Comparison of ENCODE assay signal across 9 cellular contexts in genomic region chr2:70790079-70790963, GRCh38. TPM values are rescaled to one million over a fixed set of nuclear protein-coding genes. Genes with fewer than 3 reads are reported as not detected.
DNase-seq lines count a peak whose midpoint lies in the region; ATAC-seq, FAIRE-seq and TF ChIP-seq lines count a peak whose summit lies in the region.
"Had no signal": no experiment of that assay in that cellular context is flagged by ENCODE, and none has a peak within 500 bp of the region (broad histone marks: within the 10 kb centered on the region; RNA-seq: fewer than 3 reads in every experiment).

A gene with protein sequence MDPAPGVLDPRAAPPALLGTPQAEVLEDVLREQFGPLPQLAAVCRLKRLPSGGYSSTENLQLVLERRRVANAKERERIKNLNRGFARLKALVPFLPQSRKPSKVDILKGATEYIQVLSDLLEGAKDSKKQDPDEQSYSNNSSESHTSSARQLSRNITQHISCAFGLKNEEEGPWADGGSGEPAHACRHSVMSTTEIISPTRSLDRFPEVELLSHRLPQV (minus strand): TSS chr2:70790643. CDS start chr2:70790638, 5 bp downstream.

- TF ChIP-seq RAD21 in HepG2 (CRISPR knock-in tag; IDR thresholded peaks at IDR 0.05): no peak

- 85% methylated on average over 38 of the region's 78 CpGs for WGBS in HepG2 (ENCODE audit: low lambda C conversion rate)

- FAIRE-seq in HepG2 (lab: Jason Lieb, UNC): no peak

- CTCF ChIA-PET in HepG2 (lab: Yijun Ruan, JAX; ENCODE audit: low intra/inter-chr PET ratio, low total read pairs): interaction anchor here (1.1 to 3.0 kb wide), 6 partner anchors 72 to 157 kb away, joined by 4 to 37 read pairs (median 20); no protein-coding TSS in a partner anchor

- TF ChIP-seq CTCF in ascending aorta (IDR thresholded peaks at IDR 0.05) (no peak), HepG2 (CRISPR knock-in tag; IDR thresholded peaks at IDR 0.05) (no peak)

- no peak for TF ChIP-seq POLR2A in HepG2 (IDR thresholded peaks at IDR 0.05; ENCODE audit: insufficient read depth in 1 of 2, low read depth in 2 of 2, low read length in 2 of 2)

- no peak within 1 kb of the TSS for H3K27ac ChIP-seq in ascending aorta
- no peak within 1 kb of the TSS for H3K27ac ChIP-seq in HepG2 (ENCODE audit: extremely low read length, insufficient read depth, low read length)
- no peak within 1 kb of the TSS for H3K27ac ChIP-seq in subcutaneous abdominal adipose tissue (ENCODE audit: low read depth, low read length)

- intact Hi-C loops in ascending aorta (cut with DNase I) (no loop called here), HepG2 (cut with micrococcal nuclease; ENCODE audit: unreplicated experiment) (no loop called here)

- H3K9me3 ChIP-seq in ascending aorta (no peaks in the 10 kb centered on the region), HepG2 (ENCODE audit: low read length) (no peaks in the 10 kb centered on the region), subcutaneous abdominal adipose tissue (ENCODE audit: control insufficient read depth in 5 of 5, low read length in 5 of 5) (no peaks in the 10 kb centered on the region)
- H3K9me3 ChIP-seq: Caco-2 had no signal

- H3K4me3 ChIP-seq in ascending aorta: peak within 1 kb of the TSS; percentile 34 to 49
- H3K4me3 ChIP-seq in HepG2 (replicated peaks in 1 of 3; ENCODE audit: insufficient read depth in 1 of 3, low read depth in 2 of 3, low read length in 3 of 3): no peak within 1 kb of the TSS
- peak within 1 kb of the TSS; percentile 39 to 61 (median 51) for H3K4me3 ChIP-seq in subcutaneous abdominal adipose tissue (ENCODE audit: low read depth in 1 of 5, low read length in 5 of 5)

- BruUV-seq in HepG2 (replicated peaks; lab: Mats Ljungman, UMichigan): no TSS peak

- H3K9me3 Mint-ChIP-seq in activated T-cell treated with anti-CD3 and anti-CD28 coated beads, Interleukin-2, amount 50 U/mL, for 4 hours: no peaks in the 10 kb centered on the region

- no peaks in the 10 kb centered on the region for H3K36me3 Mint-ChIP-seq in activated T-cell treated with anti-CD3 and anti-CD28 coated beads, Interleukin-2, amount 50 U/mL, for 4 hours (ENCODE audit: insufficient read depth)

- in situ Hi-C loops in HepG2 (cut with HindIII; ENCODE audit: extremely low pct_ligation_motif_present, low pct_unique_long_range_greater_than_20kb): loop anchor here (5.0 kb wide), 2 partner anchors 72 to 157 kb away; no protein-coding TSS in a partner anchor

- H3K36me3 ChIP-seq in ascending aorta (no peaks in the 10 kb centered on the region), HepG2 (replicated peaks in 1 of 2; ENCODE audit: control insufficient read depth in 1 of 2, insufficient read depth in 2 of 2, low read length in 2 of 2) (no peaks in the 10 kb centered on the region), subcutaneous abdominal adipose tissue (ENCODE audit: control insufficient read depth in 5 of 5, insufficient read depth in 5 of 5, low read length in 5 of 5) (no peaks in the 10 kb centered on the region)

- peaks cover 12% of the 10 kb centered on the region for H3K4me1 Mint-ChIP-seq in activated T-cell treated with anti-CD3 and anti-CD28 coated beads, Interleukin-2, amount 50 U/mL, for 4 hours (ENCODE audit: low read depth)

- POLR2A ChIA-PET in HepG2 (lab: Yijun Ruan, JAX): no interaction called here

- no peaks in the 10 kb centered on the region for H4K20me1 ChIP-seq in HepG2 (ENCODE audit: insufficient read depth, low read length)

- DNase-seq in activated T-cell treated with anti-CD3 and anti-CD28 coated beads, Interleukin-2, amount 50 U/mL, for 4 hours: no peak
- DNase-seq in activated T-cell treated with anti-CD3 and anti-CD28 coated beads for 4 hours: no peak
- DNase-seq in ascending aorta (ENCODE audit: low spot score in 2 of 2): no peak
- no peak for DNase-seq in HepG2 (ENCODE audit: low spot score)
- no peak for DNase-seq in MV-4-11 (lab: John Stamatoyannopoulos, UW)

- peak; percentile 8 to 21 for ATAC-seq in activated T-cell treated with anti-CD3 and anti-CD28 coated beads, Interleukin-2, amount 50 U/mL, for 4 hours
- peak; percentile 20; the same call in 2 of the 3 replicates for ATAC-seq in HepG2
- no peak for ATAC-seq in HG03095 (IDR thresholded peaks at IDR 0.05; ENCODE audit: unreplicated experiment)
- ATAC-seq in GM18519 (IDR thresholded peaks at IDR 0.05; ENCODE audit: low FRiP score, unreplicated experiment): no peak

- H3K27me3 ChIP-seq in ascending aorta (no peaks in the 10 kb centered on the region), HepG2 (ENCODE audit: control insufficient read depth in 1 of 2, insufficient read depth in 2 of 2, low read length in 2 of 2) (peaks cover 0 to 5% of the 10 kb centered on the region in 2 experiments; a peak in 1 of 5 replicates), subcutaneous abdominal adipose tissue (ENCODE audit: control insufficient read depth in 5 of 5, insufficient read depth in 4 of 5, low read length in 5 of 5) (peaks cover 7 to 38% (median 25%) of the 10 kb centered on the region in 5 donors)

- H3K9ac ChIP-seq in HepG2 (ENCODE audit: insufficient read depth, low read depth, low read length) (no peak within 1 kb of the TSS), subcutaneous abdominal adipose tissue (ENCODE audit: low read length in 5 of 5) (peak within 1 kb of the TSS in 1 of 5 donors; percentile 30)

- no peaks in the 10 kb centered on the region for H3K79me2 ChIP-seq in HepG2 (ENCODE audit: insufficient read depth, low read length)

- peak within 1 kb of the TSS; percentile 66 for H3K4me3 Mint-ChIP-seq in activated T-cell treated with anti-CD3 and anti-CD28 coated beads, Interleukin-2, amount 50 U/mL, for 4 hours

- H3K4me1 ChIP-seq in ascending aorta (peaks cover 0 to 2% of the 10 kb centered on the region in 2 donors), HepG2 (ENCODE audit: insufficient read depth, low read length) (peaks cover 18% of the 10 kb centered on the region), subcutaneous abdominal adipose tissue (ENCODE audit: control insufficient read depth in 5 of 5, insufficient read depth in 5 of 5, low read length in 5 of 5) (peaks cover 0 to 12% (median 11%) of the 10 kb centered on the region in 5 donors)
- H3K4me1 ChIP-seq: Caco-2 had no signal

- H3K27me3 Mint-ChIP-seq in activated T-cell treated with anti-CD3 and anti-CD28 coated beads, Interleukin-2, amount 50 U/mL, for 4 hours (ENCODE audit: low read depth): peaks cover 53% of the 10 kb centered on the region

- H2AFZ ChIP-seq in HepG2 (ENCODE audit: low read length): peak within 1 kb of the TSS; percentile 31

- H3K4me2 ChIP-seq in HepG2 (ENCODE audit: low read depth, low read length): peak within 1 kb of the TSS; percentile 32

- TF ChIP-seq EP300 in HepG2 (IDR thresholded peaks at IDR 0.05; ENCODE audit: low read depth in 2 of 2, low read length in 2 of 2) (no peak), HepG2 (CRISPR knock-in tag; IDR thresholded peaks at IDR 0.05; ENCODE audit: borderline replicate concordance) (no peak)

TF ChIP-seq in HepG2, 621 proteins besides CTCF, POLR2A, EP300 and RAD21 (continues in another document):
- TF ChIP-seq SP1 (IDR thresholded peaks at IDR 0.05) (no peak), SP1 (CRISPR knock-in tag; IDR thresholded peaks at IDR 0.05) (no peak), ETV6 (CRISPR knock-in tag; conservative IDR thresholded peaks at IDR 0.05) (no peak), GABPB1 (CRISPR knock-in tag; IDR thresholded peaks at IDR 0.05) (0 out of 2 replicates have a peak, but pooled peaks have one; percentile 15), ARHGAP35 (CRISPR knock-in tag; IDR thresholded peaks at IDR 0.05; ENCODE audit: borderline replicate concordance) (no peak), TRIM24 (CRISPR knock-in tag; IDR thresholded peaks at IDR 0.05) (no peak)
- TF ChIP-seq, protein P1, sequence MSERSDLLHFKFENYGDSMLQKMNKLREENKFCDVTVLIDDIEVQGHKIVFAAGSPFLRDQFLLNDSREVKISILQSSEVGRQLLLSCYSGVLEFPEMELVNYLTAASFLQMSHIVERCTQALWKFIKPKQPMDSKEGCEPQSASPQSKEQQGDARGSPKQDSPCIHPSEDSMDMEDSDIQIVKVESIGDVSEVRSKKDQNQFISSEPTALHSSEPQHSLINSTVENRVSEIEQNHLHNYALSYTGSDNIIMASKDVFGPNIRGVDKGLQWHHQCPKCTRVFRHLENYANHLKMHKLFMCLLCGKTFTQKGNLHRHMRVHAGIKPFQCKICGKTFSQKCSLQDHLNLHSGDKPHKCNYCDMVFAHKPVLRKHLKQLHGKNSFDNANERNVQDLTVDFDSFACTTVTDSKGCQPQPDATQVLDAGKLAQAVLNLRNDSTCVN (CRISPR knock-in tag; IDR thresholded peaks at IDR 0.05; ENCODE audit: borderline replicate concordance): 0 out of 2 replicates have a peak, but pooled peaks have one; percentile 4

RNA-seq across cellular contexts. Expression of the gene that starts here (rescaled TPM):
- total RNA-seq in activated T-cell treated with anti-CD3 and anti-CD28 coated beads, Interleukin-2, amount 50 U/mL, for 4 hours: not detected
- total RNA-seq in ascending aorta (not detected), HepG2 (2016; rRNA removed; fragmentation: Illumina TruSeq; extraction: Trizol) (not detected in 2 replicates)
- total RNA-seq in HepG2 (2016; cell fraction: cytosol; rRNA removed; fragmentation: Illumina TruSeq; extraction: Trizol; ENCODE audit: low read depth): not detected in 2 replicates
- total RNA-seq in HepG2 (2016; cell fraction: insoluble cytoplasmic fraction; rRNA removed; fragmentation: Illumina TruSeq; extraction: Trizol): not detected in 2 replicates
- not detected in 2 replicates for total RNA-seq in HepG2 (2016; cell fraction: membrane; rRNA removed; fragmentation: Illumina TruSeq; extraction: Trizol)
- total RNA-seq in HepG2 (2016; cell fraction: nucleus; rRNA removed; fragmentation: Illumina TruSeq; extraction: Trizol): not detected in 2 replicates
- not detected in 2 replicates for polyA plus RNA-seq in HepG2 (2011; rRNA removed)
- polyA plus RNA-seq in HepG2 (2011; cell fraction: cytosol; rRNA removed): not detected in 2 replicates
- polyA plus RNA-seq in HepG2 (2011; cell fraction: nucleus; rRNA removed): not detected in 2 replicates
- polyA plus RNA-seq in HepG2 (2012): not detected in 2 replicates
- polyA plus RNA-seq in HepG2 (2016; cell fraction: cytosol; fragmentation: Illumina TruSeq; extraction: Trizol; ENCODE audit: low read depth): not detected in 2 replicates
- not detected in 2 replicates for polyA plus RNA-seq in HepG2 (2016; cell fraction: insoluble cytoplasmic fraction; fragmentation: Illumina TruSeq; extraction: Trizol; ENCODE audit: low read depth)
- polyA plus RNA-seq in HepG2 (2016; cell fraction: membrane; fragmentation: Illumina TruSeq; extraction: Trizol; ENCODE audit: low read depth): not detected in 2 replicates
- not detected in 2 replicates for polyA plus RNA-seq in HepG2 (2016; cell fraction: nucleus; fragmentation: Illumina TruSeq; extraction: Trizol; ENCODE audit: insufficient read depth, low read depth)
- polyA minus RNA-seq in HepG2 (2011; rRNA and poly(A)+ RNA removed; ENCODE audit: low replicate concordance): not detected in 2 replicates
- not detected in 2 replicates for polyA minus RNA-seq in HepG2 (2011; cell fraction: cytosol; rRNA and poly(A)+ RNA removed)
- polyA minus RNA-seq in HepG2 (2011; cell fraction: nucleus; rRNA and poly(A)+ RNA removed): not detected in 2 replicates
- total RNA-seq: Caco-2 had no signal

Comparison
In these comparisons a context has a peak if more than half of its experiments do, and no peak if none do; other contexts are left out.
1. Peak in ATAC-seq in activated T-cell treated with anti-CD3 and anti-CD28 coated beads, Interleukin-2, amount 50 U/mL, for 4 hours; RNA of the gene not detected or under 1 TPM.
2. Peak in ATAC-seq and H3K4me2 ChIP-seq in HepG2; RNA of the gene not detected or under 1 TPM.
3. H3K4me3 ChIP-seq: peak in ascending aorta (2 of 2) and subcutaneous abdominal adipose tissue (5 of 5); none in HepG2 (0 of 3).